In genomic region chr3:154656496-154656895, GRCh38 we compare ENCODE assay signal across 22 cellular contexts.
"Had no signal": no experiment of that assay in that cellular context is flagged by ENCODE, and none has a peak within 500 bp of the region (broad histone marks: within the 10 kb centered on the region; RNA-seq: fewer than 3 reads in every experiment).

No MANE protein-coding gene starts in this region.

- H3K4me3 ChIP-seq: SJSA1, SK-N-MC had no signal

- H3K9me3 ChIP-seq: SJSA1 had no signal

- H3K36me3 ChIP-seq: SJSA1 had no signal

- FAIRE-seq: HepG2, RCC 7860 had no signal

- H3K27me3 ChIP-seq: SJSA1 had no signal

- DNase-seq: IMR-90, Karpas-422, KG1, MM.1S, NCI-H1092 treated with DMSO at 0.1 percent for 48 hours, NCI-H1436, NCI-H187, NCI-H2029, NCI-H2081 treated with DMSO at 0.1 percent for 48 hours, NCI-H226, NCI-H446, NCI-H510A, NCI-H524 treated with DMSO at 0.1 percent for 48 hours, NCI-H69, NCI-H774, Right ventricle myocardium superior, RPMI8226, SIG-M5 had no signal

- H3K4me1 ChIP-seq: SJSA1 had no signal

- H3K27ac ChIP-seq: SJSA1, SK-N-MC had no signal

- ATAC-seq: HepG2 had no signal
